15 cellular contexts compared by ENCODE assay signal in genomic region chr11:24588075-24588474, GRCh38.
DNase-seq lines count a peak whose midpoint lies in the region; ATAC-seq and TF ChIP-seq lines count a peak whose summit lies in the region.
"Had no signal": no experiment of that assay in that cellular context is flagged by ENCODE, and none has a peak within 500 bp of the region (broad histone marks: within the 10 kb centered on the region; RNA-seq: fewer than 3 reads in every experiment).

No MANE protein-coding gene starts in this region.

- POLR2A ChIA-PET in Panc1 (lab: Charles Lee) = no interaction called here

- H3K4me3 ChIP-seq in Panc1 (ENCODE audit: low read depth in 2 of 2, low read length in 2 of 2) = no peak overlapping the region
- H3K4me3 ChIP-seq in testis = no peak overlapping the region

- H3K27ac Mint-ChIP-seq in chondrocyte (ENCODE audit: unreplicated experiment) = peak overlapping the region; percentile 81
- H3K27ac Mint-ChIP-seq: T-cell had no signal

- H3K4me1 Mint-ChIP-seq in chondrocyte (ENCODE audit: low read depth) = peaks cover 68% of the 10 kb centered on the region
- H3K4me1 Mint-ChIP-seq: T-cell had no signal

- H3K36me3 Mint-ChIP-seq in chondrocyte (ENCODE audit: low read depth) = no peaks in the 10 kb centered on the region
- H3K36me3 Mint-ChIP-seq: T-cell had no signal

- no peaks in the 10 kb centered on the region for H3K9me3 ChIP-seq in Panc1 (ENCODE audit: control insufficient read depth, insufficient read depth, low read depth, low read length)
- no peaks in the 10 kb centered on the region for H3K9me3 ChIP-seq in testis

- H3K9me3 Mint-ChIP-seq in chondrocyte (ENCODE audit: low read depth) = no peaks in the 10 kb centered on the region

- H3K36me3 ChIP-seq in Panc1 (ENCODE audit: control insufficient read depth, insufficient read depth, low read length) (no peaks in the 10 kb centered on the region), testis (ENCODE audit: low read depth, missing control alignments) (no peaks in the 10 kb centered on the region)

- in situ Hi-C loops in Panc1 (cut with HindIII; ENCODE audit: low pct_unique_long_range_greater_than_20kb, low sequenced_read_pairs) = no loop called here

- H3K4me1 ChIP-seq in Panc1 (ENCODE audit: control insufficient read depth, insufficient read depth, low read length) (no peaks in the 10 kb centered on the region), testis (no peaks in the 10 kb centered on the region)

- no peaks in the 10 kb centered on the region for H3K27me3 ChIP-seq in Panc1 (ENCODE audit: control insufficient read depth, insufficient read depth, low read length)
- H3K27me3 ChIP-seq in testis = no peaks in the 10 kb centered on the region

- intact Hi-C loops in Panc1 (cut with micrococcal nuclease; ENCODE audit: unreplicated experiment) = no loop called here
- intact Hi-C loops in testis (cut with DNase I; ENCODE audit: low total_unique reads) = no loop called here

- DNase-seq in ELR (ENCODE audit: low read depth) (peak; percentile 82), Panc1 (ENCODE audit: low read depth, low spot score) (peak; percentile 4), chondrocyte (ENCODE audit: low spot score) (no peak), kidney glomerular epithelial cell (lab: John Stamatoyannopoulos, UW) (peak; percentile 62), foreskin melanocyte (no peak), testis (no peak)
- DNase-seq: activated CD8-positive, alpha-beta memory T cell treated with anti-CD3 and anti-CD28 coated beads for 24 hours; activated effector memory CD4-positive, alpha-beta T cell treated with Interleukin-2 at 50 U/mL for 16 hours; anterior cingulate cortex; NCI-H2029 treated with DMSO at 0.1 percent for 48 hours; NCI-H69; OCI-M1; T-cell had no signal

- no peaks in the 10 kb centered on the region for H3K27me3 Mint-ChIP-seq in chondrocyte (ENCODE audit: low read depth)
- H3K27me3 Mint-ChIP-seq: T-cell had no signal

- no peak for TF ChIP-seq CTCF in Panc1 (IDR thresholded peaks at IDR 0.05)
- TF ChIP-seq CTCF in chondrocyte (IDR thresholded peaks at IDR 0.05) = no peak
- TF ChIP-seq CTCF in testis (IDR thresholded peaks at IDR 0.05) = no peak

- CTCF ChIA-PET in Panc1 (lab: Charles Lee) = no interaction called here

- H3K4me3 Mint-ChIP-seq in chondrocyte (ENCODE audit: unreplicated experiment) = no peak overlapping the region
- H3K4me3 Mint-ChIP-seq: T-cell had no signal

- no TSS peak for BruUV-seq in Panc1 (replicated peaks; lab: Mats Ljungman, UMichigan)

- TF ChIP-seq POLR2A in testis (IDR thresholded peaks at IDR 0.05) = no peak

- no peak for ATAC-seq in Panc1
- ATAC-seq in HG03135 (IDR thresholded peaks at IDR 0.05; ENCODE audit: unreplicated experiment) = no peak
- no peak for ATAC-seq in HG03457 (IDR thresholded peaks at IDR 0.05; ENCODE audit: unreplicated experiment)
- ATAC-seq: T-cell had no signal

- WGBS in testis, 2 donors = 65 to 80% methylated on average over 3 of the region's 3 CpGs

- H3K27ac ChIP-seq in Panc1 (ENCODE audit: low read length) = no peak overlapping the region
- no peak overlapping the region for H3K27ac ChIP-seq in testis

Comparison
In these comparisons a context has a peak if more than half of its experiments do, and no peak if none do; other contexts are left out.
1. DNase-seq: peak in ELR (single experiment), Panc1 (single experiment) and kidney glomerular epithelial cell (single experiment); none in chondrocyte (single experiment), foreskin melanocyte (single experiment) and testis (single experiment).